ENCODE assay signal across 11 cellular contexts in the genomic region with DNA sequence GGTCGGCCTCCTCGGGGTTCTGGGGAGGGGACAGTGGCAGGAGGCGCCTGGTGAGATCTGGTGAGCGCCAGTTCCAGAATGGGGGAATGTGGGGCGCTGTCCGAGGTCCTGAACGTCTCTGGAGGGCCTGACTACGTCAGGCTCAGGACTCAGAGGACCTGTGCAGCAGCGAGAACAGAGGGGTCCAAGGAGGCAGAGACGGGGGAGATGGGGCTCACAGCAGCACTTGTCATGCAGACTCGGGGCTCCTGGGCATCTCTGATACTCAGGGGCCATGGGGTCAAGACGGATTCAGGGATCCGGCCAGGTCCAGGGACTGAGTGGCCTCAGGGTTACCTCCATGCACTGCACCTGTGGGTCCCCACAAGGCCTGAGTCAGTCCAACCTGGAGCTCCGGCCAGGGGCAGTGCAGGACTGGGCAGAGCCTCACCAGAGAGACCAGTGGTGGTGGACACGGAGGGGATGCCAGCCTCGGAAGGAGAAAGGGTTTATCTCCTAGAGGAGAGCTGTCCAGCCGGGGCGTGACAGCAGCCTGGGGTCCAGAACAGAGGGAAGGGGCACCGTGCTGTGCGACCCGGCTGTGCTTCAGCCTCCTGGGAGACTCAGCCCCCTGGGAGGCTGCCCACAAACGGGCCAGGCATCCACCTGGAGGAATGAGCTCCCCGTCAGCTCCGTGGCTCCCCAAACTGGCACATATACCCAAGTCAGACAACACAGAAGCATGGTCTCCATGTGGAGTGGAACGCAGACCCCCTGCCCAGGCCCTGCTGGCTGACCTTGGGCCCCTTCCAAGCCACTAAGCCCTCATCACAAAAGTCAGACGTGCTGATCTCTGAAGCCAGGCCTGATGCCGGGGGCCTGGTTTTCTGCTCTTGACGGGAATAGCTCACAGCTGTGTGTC.
DNase-seq lines count a peak whose midpoint lies in the region; ATAC-seq and TF ChIP-seq lines count a peak whose summit lies in the region.
"Had no signal": no experiment of that assay in that cellular context is flagged by ENCODE, and none has a peak within 500 bp of the region (broad histone marks: within the 10 kb centered on the region; RNA-seq: fewer than 3 reads in every experiment).

No MANE protein-coding gene starts in this region.

- ATAC-seq in sciatic nerve, result no peak
- no peak for ATAC-seq in HG03135 (IDR thresholded peaks at IDR 0.05; ENCODE audit: unreplicated experiment)

- intact Hi-C loops in sigmoid colon (cut with DNase I), result no loop called here
- intact Hi-C loops in sciatic nerve (cut with DNase I), result no loop called here

- no peak for TF ChIP-seq POLR2A in sigmoid colon (IDR thresholded peaks at IDR 0.05)

- peak; percentile 15 for DNase-seq in activated T-cell treated with anti-CD3 and anti-CD28 coated beads, Interleukin-2, amount 50 U/mL, for 1 hour
- no peak for DNase-seq in activated T-cell treated with anti-CD3 and anti-CD28 coated beads, Interleukin-2, amount 50 U/mL, for 48 hours
- DNase-seq in NCI-H460 (ENCODE audit: extremely low read depth, low read depth), result peak; percentile 24
- peak; percentile 37 for DNase-seq in dermis blood vessel endothelial cell
- peak; percentile 47 for DNase-seq in sigmoid colon
- no peak for DNase-seq in NCI-H345 treated with DMSO at 0.1 percent for 48 hours (lab: John Stamatoyannopoulos, UW; ENCODE audit: unreplicated experiment)
- DNase-seq in sciatic nerve (ENCODE audit: low spot score), result no peak
- DNase-seq: activated gamma-delta T cell treated with Interleukin-2 at 50 U/mL for 16 hours had no signal

- no peaks in the 10 kb centered on the region for H3K36me3 ChIP-seq in sigmoid colon
- H3K36me3 ChIP-seq: heart left ventricle had no signal

- H3K27me3 ChIP-seq in sigmoid colon, result peaks cover 0 to 48% (median 19%) of the 10 kb centered on the region in 3 donors

- no peak for TF ChIP-seq CTCF in sigmoid colon (IDR thresholded peaks at IDR 0.05)

- H3K4me1 ChIP-seq in sigmoid colon, result no peaks in the 10 kb centered on the region
- H3K4me1 ChIP-seq: heart left ventricle had no signal

- peaks cover 0 to 2% (median 0%) of the 10 kb centered on the region in 4 donors for H3K9me3 ChIP-seq in sigmoid colon

- 51 to 53% methylated on average over 28 of the region's 28 CpGs for WGBS in sigmoid colon, 2 donors

- H3K27ac ChIP-seq in sigmoid colon, result no peak overlapping the region
- H3K27ac ChIP-seq: heart left ventricle, skin epidermis had no signal

- H3K4me3 ChIP-seq in sigmoid colon, result no peak overlapping the region
- H3K4me3 ChIP-seq: heart left ventricle, skin epidermis had no signal

- no peak for TF ChIP-seq EP300 in sigmoid colon (IDR thresholded peaks at IDR 0.05)

Comparison
In these comparisons a context has a peak if more than half of its experiments do, and no peak if none do; other contexts are left out.
1. DNase-seq: peak in activated T-cell treated with anti-CD3 and anti-CD28 coated beads, Interleukin-2, amount 50 U/mL, for 1 hour (single experiment), NCI-H460 (single experiment), dermis blood vessel endothelial cell (single experiment) and sigmoid colon (single experiment); none in activated T-cell treated with anti-CD3 and anti-CD28 coated beads, Interleukin-2, amount 50 U/mL, for 48 hours (0 of 2), NCI-H345 treated with DMSO at 0.1 percent for 48 hours (single experiment) and sciatic nerve (single experiment).